8 cellular contexts compared by ENCODE assay signal in genomic region chr16:47565454-47565853, GRCh38.
DNase-seq lines count a peak whose midpoint lies in the region; ATAC-seq and TF ChIP-seq lines count a peak whose summit lies in the region.

No MANE protein-coding gene starts in this region.

- no peaks in the 10 kb centered on the region for H3K27me3 ChIP-seq in heart left ventricle
- H3K27me3 ChIP-seq in upper lobe of right lung, result no peaks in the 10 kb centered on the region

- peak overlapping the region; percentile 40 for H3K27ac Mint-ChIP-seq in activated CD8-positive, alpha-beta T cell treated with anti-CD3 and anti-CD28 coated beads for 36 hours

- no peaks in the 10 kb centered on the region for H3K27me3 Mint-ChIP-seq in activated CD8-positive, alpha-beta T cell treated with anti-CD3 and anti-CD28 coated beads for 36 hours

- intact Hi-C loops in activated CD8-positive, alpha-beta T cell treated with anti-CD3 and anti-CD28 coated beads for 36 hours (cut with micrococcal nuclease), result no loop called here
- intact Hi-C loops in heart left ventricle (cut with DNase I) (no loop called here), upper lobe of right lung (cut with DNase I) (no loop called here)

- peaks cover 0 to 1% (median 0%) of the 10 kb centered on the region in 12 donors for H3K9me3 ChIP-seq in heart left ventricle
- no peaks in the 10 kb centered on the region for H3K9me3 ChIP-seq in upper lobe of right lung

- H3K4me1 ChIP-seq in heart left ventricle, result peaks cover 0 to 44% (median 2%) of the 10 kb centered on the region in 12 donors
- H3K4me1 ChIP-seq in upper lobe of right lung, result no peaks in the 10 kb centered on the region

- no peak overlapping the region for H3K4me3 Mint-ChIP-seq in activated CD8-positive, alpha-beta T cell treated with anti-CD3 and anti-CD28 coated beads for 36 hours

- no peak for TF ChIP-seq POLR2A in heart left ventricle (IDR thresholded peaks at IDR 0.05)
- TF ChIP-seq POLR2A in erythroblast (IDR thresholded peaks at IDR 0.05; ENCODE audit: low read length), result no peak

- peaks cover 16% of the 10 kb centered on the region for H3K9me3 Mint-ChIP-seq in activated CD8-positive, alpha-beta T cell treated with anti-CD3 and anti-CD28 coated beads for 36 hours

- H3K27ac ChIP-seq in heart left ventricle, result peak overlapping the region in 7 of 12 donors; percentile 11 to 83 (median 35)
- no peak overlapping the region for H3K27ac ChIP-seq in upper lobe of right lung

- no peak for TF ChIP-seq CTCF in activated CD8-positive, alpha-beta T cell treated with anti-CD3 and anti-CD28 coated beads for 36 hours (IDR thresholded peaks at IDR 0.05)
- TF ChIP-seq CTCF in heart left ventricle (IDR thresholded peaks at IDR 0.05) (no peak), upper lobe of right lung (IDR thresholded peaks at IDR 0.05) (no peak)

- ATAC-seq in activated CD8-positive, alpha-beta T cell treated with anti-CD3 and anti-CD28 coated beads for 36 hours, result no peak
- peak; percentile 73 to 90 (median 88) for ATAC-seq in heart left ventricle
- ATAC-seq in upper lobe of right lung, result peak; percentile 90
- ATAC-seq in HG03565 (IDR thresholded peaks at IDR 0.05; ENCODE audit: unreplicated experiment), result no peak

- peaks cover 48% of the 10 kb centered on the region for H3K36me3 Mint-ChIP-seq in activated CD8-positive, alpha-beta T cell treated with anti-CD3 and anti-CD28 coated beads for 36 hours (ENCODE audit: low read depth)

- 31 to 54% (median 38%) methylated on average over 6 of the region's 6 CpGs for WGBS in heart left ventricle, 4 donors

- H3K4me1 Mint-ChIP-seq in activated CD8-positive, alpha-beta T cell treated with anti-CD3 and anti-CD28 coated beads for 36 hours (ENCODE audit: low read depth), result peaks cover 47% of the 10 kb centered on the region

- POLR2A ChIA-PET in activated CD8-positive, alpha-beta T cell treated with anti-CD3 and anti-CD28 coated beads for 36 hours (lab: Charles Lee), result no interaction called here

- peak; percentile 14 for DNase-seq in stimulated activated CD4-positive, alpha-beta T cell treated with anti-CD3 and anti-CD28 coated beads, Interleukin-15, amount 100 ng/mL, for 24 hours
- DNase-seq in stimulated activated CD4-positive, alpha-beta T cell treated with anti-CD3 and anti-CD28 coated beads, Interleukin-1b, Interleukin-23, amount 100 ng/mL, for 48 hours, result no peak
- no peak for DNase-seq in activated CD8-positive, alpha-beta T cell treated with anti-CD3 and anti-CD28 coated beads for 36 hours
- DNase-seq in heart left ventricle, result peak; percentile 53 to 80 (median 70)
- DNase-seq in upper lobe of right lung, result peak; percentile 68
- DNase-seq in HUDEP-2 (lab: John Stamatoyannopoulos, UW; ENCODE audit: unreplicated experiment in 76 of 76), result no peak
- DNase-seq in erythroblast (lab: John Stamatoyannopoulos, UW), result no peak

- peak overlapping the region in 1 of 12 donors; percentile 12 for H3K4me3 ChIP-seq in heart left ventricle
- no peak overlapping the region for H3K4me3 ChIP-seq in upper lobe of right lung

- CTCF ChIA-PET in activated CD8-positive, alpha-beta T cell treated with anti-CD3 and anti-CD28 coated beads for 36 hours (lab: Charles Lee), result no interaction called here

- H3K36me3 ChIP-seq in heart left ventricle (peaks cover 0 to 25% (median 0%) of the 10 kb centered on the region in 9 donors), upper lobe of right lung (no peaks in the 10 kb centered on the region)

Comparison
In these comparisons a context has a peak if more than half of its experiments do, and no peak if none do; other contexts are left out.
1. DNase-seq: peak in stimulated activated CD4-positive, alpha-beta T cell treated with anti-CD3 and anti-CD28 coated beads, Interleukin-15, amount 100 ng/mL, for 24 hours (single experiment), heart left ventricle (5 of 5) and upper lobe of right lung (single experiment); none in stimulated activated CD4-positive, alpha-beta T cell treated with anti-CD3 and anti-CD28 coated beads, Interleukin-1b, Interleukin-23, amount 100 ng/mL, for 48 hours (single experiment), activated CD8-positive, alpha-beta T cell treated with anti-CD3 and anti-CD28 coated beads for 36 hours (single experiment), HUDEP-2 (0 of 76) and erythroblast (0 of 2).
2. ATAC-seq: peak in heart left ventricle (4 of 4) and upper lobe of right lung (single experiment); none in activated CD8-positive, alpha-beta T cell treated with anti-CD3 and anti-CD28 coated beads for 36 hours (single experiment) and HG03565 (single experiment).